Comparison of ENCODE assay signal across 8 cellular contexts in genomic region chr19:3061214-3062161, GRCh38. TPM values are rescaled to one million over a fixed set of nuclear protein-coding genes. Genes with fewer than 3 reads are reported as not detected.
DNase-seq lines count a peak whose midpoint lies in the region; ATAC-seq and TF ChIP-seq lines count a peak whose summit lies in the region.

No MANE protein-coding gene starts in this region.

- TF ChIP-seq CTCF in GM23338 (conservative IDR thresholded peaks at IDR 0.05; ENCODE audit: low read depth in 2 of 2), result peak; percentile 13 to 41; a peak in 2 of 4 replicates
- TF ChIP-seq CTCF in chondrocyte (IDR thresholded peaks at IDR 0.05), result peak; percentile 66
- TF ChIP-seq CTCF in liver (IDR thresholded peaks at IDR 0.05; ENCODE audit: low read depth, low read length, missing input control), result no peak

- no peaks in the 10 kb centered on the region for H3K27me3 ChIP-seq in GM23338 (ENCODE audit: insufficient read depth)
- no peaks in the 10 kb centered on the region for H3K27me3 ChIP-seq in liver (ENCODE audit: control insufficient read depth in 4 of 4, insufficient read depth in 4 of 4, low read length in 3 of 4)

- H3K4me3 ChIP-seq in GM23338, result peak overlapping the region; percentile 72
- peak overlapping the region; percentile 41 to 92 (median 80) for H3K4me3 ChIP-seq in liver (ENCODE audit: low read depth in 1 of 3, low read length in 3 of 3)

- H3F3A ChIP-seq in GM23338 (replicated peaks; ENCODE audit: low read depth), result 0 out of 2 replicates have a peak, but pooled peaks cover 12% of the 10 kb centered on the region

- no peaks in the 10 kb centered on the region; the same call in 1 of the 2 replicates for H4K20me1 ChIP-seq in GM23338 (replicated peaks; ENCODE audit: insufficient read depth)

- H3K4me3 Mint-ChIP-seq in GM23338 (peak overlapping the region; percentile 72), chondrocyte (ENCODE audit: unreplicated experiment) (peak overlapping the region; percentile 68)

- H3K27ac ChIP-seq in GM23338 (ENCODE audit: low read depth) (no peak overlapping the region), liver (ENCODE audit: low read depth in 1 of 2, low read length in 2 of 2) (peak overlapping the region; percentile 88 to 90)

- H3K79me2 ChIP-seq in GM23338 (replicated peaks; ENCODE audit: insufficient read depth), result peaks cover 25% of the 10 kb centered on the region

- no peaks in the 10 kb centered on the region; the same call in 2 of the 3 replicates for H3K9me3 Mint-ChIP-seq in GM23338
- H3K9me3 Mint-ChIP-seq in chondrocyte (ENCODE audit: low read depth), result no peaks in the 10 kb centered on the region

- no peak overlapping the region for H2AFZ ChIP-seq in GM23338

- ATAC-seq in GM23338, result peak; percentile 26
- peak; percentile 54 to 65 for ATAC-seq in activated CD4-positive, CD25-positive, alpha-beta regulatory T cell treated with anti-CD3 and anti-CD28 coated beads, Interleukin-2, amount 50 U/mL, for 24 hours

- H3K4me1 ChIP-seq in GM23338 (ENCODE audit: insufficient read depth) (peaks cover 29% of the 10 kb centered on the region; the same call in 1 of the 2 replicates), liver (ENCODE audit: control insufficient read depth in 4 of 4, insufficient read depth in 4 of 4, low read length in 3 of 4) (peaks cover 9 to 38% (median 26%) of the 10 kb centered on the region in 4 donors)

- H3K27ac Mint-ChIP-seq in GM23338 (no peak overlapping the region; the same call in 1 of the 2 replicates), chondrocyte (ENCODE audit: unreplicated experiment) (no peak overlapping the region)

- H3K27me3 Mint-ChIP-seq in GM23338 (ENCODE audit: insufficient read depth, low read depth, poor library complexity) (peaks cover 12% of the 10 kb centered on the region), chondrocyte (ENCODE audit: low read depth) (no peaks in the 10 kb centered on the region)

- H3K36me3 ChIP-seq in GM23338 (ENCODE audit: insufficient read depth), result peaks cover 6% of the 10 kb centered on the region; the same call in 1 of the 2 replicates
- peaks cover 0 to 13% (median 9%) of the 10 kb centered on the region in 4 donors for H3K36me3 ChIP-seq in liver (ENCODE audit: control insufficient read depth in 4 of 4, insufficient read depth in 3 of 4, low read depth in 1 of 4, low read length in 3 of 4)

- no peaks in the 10 kb centered on the region for H3K9me3 ChIP-seq in liver (ENCODE audit: control insufficient read depth in 4 of 4, low read length in 3 of 4)

- no peaks in the 10 kb centered on the region for H3K9me2 ChIP-seq in GM23338 (ENCODE audit: insufficient read depth)

- 9% methylated on average over 85 of the region's 85 CpGs for WGBS in liver

- H3K9ac ChIP-seq in liver (ENCODE audit: low read depth in 1 of 2, low read length in 2 of 2), result peak overlapping the region in 1 of 2 donors; percentile 53

- H3K4me2 ChIP-seq in GM23338, result peak overlapping the region; percentile 85

- peaks cover 31% of the 10 kb centered on the region for H3K4me1 Mint-ChIP-seq in GM23338
- H3K4me1 Mint-ChIP-seq in chondrocyte (ENCODE audit: low read depth), result peaks cover 13% of the 10 kb centered on the region

- DNase-seq in AG08395 (ENCODE audit: low spot score), result peak; percentile 60
- DNase-seq in GM23338 (ENCODE audit: low spot score), result no peak
- no peak for DNase-seq in chondrocyte (ENCODE audit: low spot score)
- peak; percentile 34 to 54 (median 39) for DNase-seq in stimulated activated CD4-positive, alpha-beta T cell treated with anti-CD3 and anti-CD28 coated beads, TNF-alpha, amount 100 ng/mL, for 24 hours (ENCODE audit: low read depth in 3 of 3)
- DNase-seq in SKM-1 treated with dmso at 0.1 percent for 144 hours (lab: John Stamatoyannopoulos, UW; ENCODE audit: unreplicated experiment), result no peak
- DNase-seq in GF-D8 (lab: John Stamatoyannopoulos, UW), result no peak

- peaks cover 28% of the 10 kb centered on the region for H3K36me3 Mint-ChIP-seq in GM23338 (ENCODE audit: low read depth)
- peaks cover 10% of the 10 kb centered on the region for H3K36me3 Mint-ChIP-seq in chondrocyte (ENCODE audit: low read depth)

- no peak for TF ChIP-seq RAD21 in liver (IDR thresholded peaks at IDR 0.05)

TF ChIP-seq in GM23338, 12 proteins besides CTCF, POLR2A, EP300 and RAD21 (continues in another document):
- no peak for TF ChIP-seq REST (IDR thresholded peaks at IDR 0.05; ENCODE audit: unreplicated experiment)
- TF ChIP-seq STAT1 (IDR thresholded peaks at IDR 0.05; ENCODE audit: unreplicated experiment), result no peak

TF ChIP-seq in liver, 16 proteins besides CTCF, POLR2A, EP300 and RAD21:
- TF ChIP-seq GABPA (IDR thresholded peaks at IDR 0.05 in 1 of 2, conservative IDR thresholded peaks at IDR 0.05 in 1 of 2) (peak in 1 of 2 donors; percentile 9), NR2F2 (IDR thresholded peaks at IDR 0.05) (no peak), HNF4A (conservative IDR thresholded peaks at IDR 0.05) (no peak), REST (IDR thresholded peaks at IDR 0.05) (no peak), MAX (IDR thresholded peaks at IDR 0.05) (no peak), RXRA (IDR thresholded peaks at IDR 0.05) (no peak), FOXA1 (IDR thresholded peaks at IDR 0.05) (no peak), FOXA2 (IDR thresholded peaks at IDR 0.05) (no peak)
TF ChIP-seq in liver: peak in this region for 1.

RNA-seq across cellular contexts. Expression of gene TLE5, which starts 0.8 kb away (rescaled TPM):
- total RNA-seq in GM23338 (2014; rRNA removed; shearing (Covaris generic)), result 151 and 154 TPM in 2 replicates
- 130 and 132 TPM in 2 replicates for polyA plus RNA-seq in GM23338 (2016; fragmentation: Nextera tagmentation; extraction: Ambion mirVana)
- total RNA-seq in chondrocyte, result 223 to 306 TPM (median 303 TPM) in 3 replicates
- total RNA-seq in liver, result 10 to 100 TPM; 48.0 to 61.7 TPM
- polyA plus RNA-seq in liver, result 100 to 1,000 TPM in 1 of 2 donors, 10 to 100 TPM in 1; 47.2 to 166 TPM

RNA-seq across cellular contexts. Expression of gene TLE2, which starts 32.4 kb away (rescaled TPM):
- total RNA-seq in GM23338 (2014; rRNA removed; shearing (Covaris generic)), result 21.3 and 22.8 TPM in 2 replicates
- polyA plus RNA-seq in GM23338 (2016; fragmentation: Nextera tagmentation; extraction: Ambion mirVana) (5.2 and 5.6 TPM in 2 replicates), liver (1 to 10 TPM; 3.6 to 7.0 TPM)
- total RNA-seq in chondrocyte (12.3 to 14.1 TPM (median 13.7 TPM) in 3 replicates), liver (1 to 10 TPM; 4.5 to 9.3 TPM)

RNA-seq across cellular contexts. Expression of gene GNA11, which starts 32.7 kb away (rescaled TPM):
- total RNA-seq in GM23338 (2014; rRNA removed; shearing (Covaris generic)), result 22.6 and 26.9 TPM in 2 replicates
- polyA plus RNA-seq in GM23338 (2016; fragmentation: Nextera tagmentation; extraction: Ambion mirVana), result 15.8 and 16.2 TPM in 2 replicates
- total RNA-seq in chondrocyte, result 62.1 to 68.9 TPM (median 68.1 TPM) in 3 replicates
- total RNA-seq in liver, result 10 to 100 TPM; 16.9 to 19.6 TPM
- polyA plus RNA-seq in liver, result 10 to 100 TPM; 12.5 to 20.2 TPM

Comparison
In these comparisons a context has a peak if more than half of its experiments do, and no peak if none do; other contexts are left out.
1. DNase-seq: peak in AG08395 (single experiment) and stimulated activated CD4-positive, alpha-beta T cell treated with anti-CD3 and anti-CD28 coated beads, TNF-alpha, amount 100 ng/mL, for 24 hours (3 of 3); none in GM23338 (single experiment), chondrocyte (single experiment), SKM-1 treated with dmso at 0.1 percent for 144 hours (single experiment) and GF-D8 (single experiment).